ENCODE assay signal across 21 cellular contexts in genomic region chr6:35164868-35165267, GRCh38. TPM values are rescaled to one million over a fixed set of nuclear protein-coding genes. Genes with fewer than 3 reads are reported as not detected.
DNase-seq lines count a peak whose midpoint lies in the region; ATAC-seq and TF ChIP-seq lines count a peak whose summit lies in the region.
"Had no signal": no experiment of that assay in that cellular context is flagged by ENCODE, and none has a peak within 500 bp of the region (broad histone marks: within the 10 kb centered on the region; RNA-seq: fewer than 3 reads in every experiment).

No MANE protein-coding gene starts in this region.

- peak overlapping the region; percentile 4 for H2AFZ ChIP-seq in IMR-90 (replicated peaks; ENCODE audit: low read length, poor library complexity)

- no peak overlapping the region for H3K56ac ChIP-seq in IMR-90 (ENCODE audit: extremely low read depth, insufficient read depth, low read length)

- H3K9me3 ChIP-seq in IMR-90 (ENCODE audit: control insufficient read depth, insufficient read depth, low read length) (0 out of 2 replicates have a peak, but pooled peaks cover 2% of the 10 kb centered on the region), liver (ENCODE audit: control insufficient read depth in 4 of 4, low read length in 3 of 4) (no peaks in the 10 kb centered on the region), subcutaneous abdominal adipose tissue (ENCODE audit: control insufficient read depth in 5 of 5, low read length in 5 of 5) (no peaks in the 10 kb centered on the region), esophagus muscularis mucosa (no peaks in the 10 kb centered on the region)
- H3K9me3 ChIP-seq: Caco-2 had no signal

- H4K20me1 ChIP-seq in IMR-90 (ENCODE audit: insufficient read depth, low read length) = no peaks in the 10 kb centered on the region

- peak overlapping the region; percentile 9; the same call in 1 of the 2 replicates for H4K5ac ChIP-seq in IMR-90 (ENCODE audit: low read depth, low read length)

- H3K4me1 ChIP-seq in IMR-90 (ENCODE audit: control insufficient read depth, insufficient read depth, low read length) (peaks cover 18% of the 10 kb centered on the region), liver (ENCODE audit: control insufficient read depth in 4 of 4, insufficient read depth in 4 of 4, low read length in 3 of 4) (peaks cover 8 to 57% (median 36%) of the 10 kb centered on the region in 4 donors), subcutaneous abdominal adipose tissue (ENCODE audit: control insufficient read depth in 5 of 5, insufficient read depth in 5 of 5, low read length in 5 of 5) (peaks cover 0 to 44% (median 32%) of the 10 kb centered on the region in 5 donors), esophagus muscularis mucosa (peaks cover 4 to 7% (median 6%) of the 10 kb centered on the region in 4 donors)

- H2BK120ac ChIP-seq in IMR-90 (ENCODE audit: low read depth, low read length) = peak overlapping the region; percentile 85

- no peak overlapping the region for H3K4me2 ChIP-seq in IMR-90 (ENCODE audit: low read depth, low read length)

- peak overlapping the region; percentile 45; the same call in 2 of the 3 replicates for H2BK15ac ChIP-seq in IMR-90 (ENCODE audit: low read depth, low read length)

- ATAC-seq in IMR-90 (ENCODE audit: low read depth) (0 out of 2 replicates have a peak, but pooled peaks have one; percentile 4), HG03108 (IDR thresholded peaks at IDR 0.05; ENCODE audit: unreplicated experiment) (no peak), HG02981 (IDR thresholded peaks at IDR 0.05; ENCODE audit: unreplicated experiment) (no peak)
- no peak for ATAC-seq in naive thymus-derived CD8-positive, alpha-beta T cell
- ATAC-seq: HCT116 had no signal

- H3K27me3 Mint-ChIP-seq in naive thymus-derived CD8-positive, alpha-beta T cell = peaks cover 4 to 34% (median 14%) of the 10 kb centered on the region in 5 donors

- H3K4me1 Mint-ChIP-seq in naive thymus-derived CD8-positive, alpha-beta T cell = peaks cover 0 to 2% (median 0%) of the 10 kb centered on the region in 4 donors

- TF ChIP-seq RAD21 in IMR-90 (IDR thresholded peaks at IDR 0.05; ENCODE audit: low read length) (no peak), liver (IDR thresholded peaks at IDR 0.05) (no peak)

- no peak for DNase-seq in IMR-90
- DNase-seq in naive thymus-derived CD8-positive, alpha-beta T cell = no peak
- no peak for DNase-seq in esophagus muscularis mucosa (ENCODE audit: extremely low spot score)
- DNase-seq: BE2C; Caco-2; CD4-positive, alpha-beta T cell; DMS153; GOT3; NCI-H1105 treated with DMSO at 0.1 percent for 48 hours; NCI-H1694 had no signal

- peak overlapping the region; percentile 78 for H3K4ac ChIP-seq in IMR-90 (ENCODE audit: low read depth, low read length)

- H3K9me1 ChIP-seq in IMR-90 (ENCODE audit: insufficient read depth, low read length) = peaks cover 20% of the 10 kb centered on the region

- peak overlapping the region; percentile 88 for H2BK20ac ChIP-seq in IMR-90 (ENCODE audit: low read depth, low read length)

- peaks cover 0 to 9% (median 0%) of the 10 kb centered on the region in 9 donors for H3K9me3 Mint-ChIP-seq in naive thymus-derived CD8-positive, alpha-beta T cell
- H3K9me3 Mint-ChIP-seq: CD4-positive, alpha-beta T cell had no signal

- no TSS peak for BruUV-seq in IMR-90 (replicated peaks; lab: Mats Ljungman, UMichigan)

- no peak for TF ChIP-seq POLR2A in IMR-90 (IDR thresholded peaks at IDR 0.05; ENCODE audit: low read depth, low read length)
- TF ChIP-seq POLR2A in esophagus muscularis mucosa (IDR thresholded peaks at IDR 0.05; ENCODE audit: low read depth) = no peak

- no peaks in the 10 kb centered on the region for H3K36me3 ChIP-seq in IMR-90 (ENCODE audit: control insufficient read depth, insufficient read depth, low read length)
- no peaks in the 10 kb centered on the region for H3K36me3 ChIP-seq in liver (ENCODE audit: control insufficient read depth in 4 of 4, insufficient read depth in 3 of 4, low read depth in 1 of 4, low read length in 3 of 4)
- H3K36me3 ChIP-seq in subcutaneous abdominal adipose tissue (ENCODE audit: control insufficient read depth in 5 of 5, insufficient read depth in 5 of 5, low read length in 5 of 5) = no peaks in the 10 kb centered on the region
- no peaks in the 10 kb centered on the region for H3K36me3 ChIP-seq in esophagus muscularis mucosa
- H3K36me3 ChIP-seq: BE2C had no signal

- 0 out of 2 replicates have a peak overlapping the region, but pooled peaks have one; percentile 61 for H3K23ac ChIP-seq in IMR-90 (ENCODE audit: low read depth, low read length)

- H3K9ac ChIP-seq in IMR-90 (ENCODE audit: low read depth, low read length) (no peak overlapping the region), liver (ENCODE audit: low read depth in 1 of 2, low read length in 2 of 2) (no peak overlapping the region), subcutaneous abdominal adipose tissue (ENCODE audit: low read length in 5 of 5) (no peak overlapping the region)

- H4K91ac ChIP-seq in IMR-90 (ENCODE audit: insufficient read depth, low read depth, low read length) = peak overlapping the region; percentile 30; the same call in 1 of the 2 replicates

- WGBS in IMR-90 (ENCODE audit: extremely low coverage in 2 of 2, insufficient read length in 1 of 2), 2 experiments = 83% methylated on average over 1 of the region's 4 CpGs; no CpG with 5 or more reads in 1 of the 2 experiments
- WGBS in liver = 94% methylated on average over 4 of the region's 4 CpGs
- 98% methylated on average over 4 of the region's 4 CpGs for WGBS in esophagus muscularis mucosa

- H3K4me3 Mint-ChIP-seq in naive thymus-derived CD8-positive, alpha-beta T cell = no peak overlapping the region
- H3K4me3 Mint-ChIP-seq: CD4-positive, alpha-beta T cell had no signal

- CTCF ChIA-PET in IMR-90 (lab: Yijun Ruan, JAX) = no interaction called here

- intact Hi-C loops in IMR-90 (cut with micrococcal nuclease) = loop anchor here (5.0 kb wide), 1 partner anchor 37 kb away; no protein-coding TSS in a partner anchor
- intact Hi-C loops in esophagus muscularis mucosa (cut with DNase I) = no loop called here

- H3K27me3 ChIP-seq in IMR-90 (ENCODE audit: control insufficient read depth, insufficient read depth, low read length) = no peaks in the 10 kb centered on the region; the same call in 1 of the 2 replicates
- H3K27me3 ChIP-seq in liver (ENCODE audit: control insufficient read depth in 4 of 4, insufficient read depth in 4 of 4, low read length in 3 of 4) = no peaks in the 10 kb centered on the region
- H3K27me3 ChIP-seq in subcutaneous abdominal adipose tissue (ENCODE audit: control insufficient read depth in 5 of 5, insufficient read depth in 4 of 5, low read length in 5 of 5) = no peaks in the 10 kb centered on the region
- H3K27me3 ChIP-seq in esophagus muscularis mucosa = no peaks in the 10 kb centered on the region
- H3K27me3 ChIP-seq: BE2C had no signal

- H3K14ac ChIP-seq in IMR-90 (replicated peaks; ENCODE audit: low read depth, low read length) = peak overlapping the region; percentile 61

- peak overlapping the region; percentile 35; the same call in 1 of the 2 replicates for H3K18ac ChIP-seq in IMR-90 (ENCODE audit: low read depth, low read length)

- dilution Hi-C loops in IMR-90 (cut with HindIII; ENCODE audit: low sequenced_read_pairs, unreplicated experiment) = no loop called here

- TF ChIP-seq EP300 in esophagus muscularis mucosa (IDR thresholded peaks at IDR 0.05) = no peak

- H3K27ac Mint-ChIP-seq in naive thymus-derived CD8-positive, alpha-beta T cell = no peak overlapping the region
- H3K27ac Mint-ChIP-seq: CD4-positive, alpha-beta T cell had no signal

- H2AK5ac ChIP-seq in IMR-90 (ENCODE audit: low read depth, low read length) = peak overlapping the region; percentile 85

- H3K27ac ChIP-seq in IMR-90 (ENCODE audit: insufficient read depth, low read length) (no peak overlapping the region), VCaP (peak overlapping the region; percentile 62), liver (ENCODE audit: low read depth in 1 of 2, low read length in 2 of 2) (peak overlapping the region; percentile 91 to 92), subcutaneous abdominal adipose tissue (ENCODE audit: low read depth, low read length) (peak overlapping the region; percentile 89), esophagus muscularis mucosa (replicated peaks in 1 of 4) (no peak overlapping the region)
- H3K27ac ChIP-seq: HL-60 had no signal

- TF ChIP-seq CTCF in IMR-90 (conservative IDR thresholded peaks at IDR 0.05; ENCODE audit: low read depth, low read length) (no peak), VCaP (conservative IDR thresholded peaks at IDR 0.05) (no peak), liver (IDR thresholded peaks at IDR 0.05; ENCODE audit: low read depth, low read length, missing input control) (no peak), esophagus muscularis mucosa (IDR thresholded peaks at IDR 0.05) (no peak)

- in situ Hi-C loops in IMR-90 (cut with MboI; ENCODE audit: low sequenced_read_pairs) = no loop called here

- H3K36me3 Mint-ChIP-seq in naive thymus-derived CD8-positive, alpha-beta T cell = no peaks in the 10 kb centered on the region

- peak overlapping the region; percentile 49 for H2BK5ac ChIP-seq in IMR-90 (ENCODE audit: low read depth, low read length, poor library complexity, severe bottlenecking)

- H3K4me3 ChIP-seq in IMR-90 (ENCODE audit: insufficient read depth, low read depth, low read length) (no peak overlapping the region), liver (ENCODE audit: low read depth in 1 of 3, low read length in 3 of 3) (no peak overlapping the region), subcutaneous abdominal adipose tissue (ENCODE audit: low read depth in 1 of 5, low read length in 5 of 5) (no peak overlapping the region), esophagus muscularis mucosa (no peak overlapping the region)
- H3K4me3 ChIP-seq: GM12878 had no signal

- H2AK9ac ChIP-seq in IMR-90 (replicated peaks; ENCODE audit: low read depth, low read length, poor library complexity) = peak overlapping the region; percentile 2

- H4K8ac ChIP-seq in IMR-90 (ENCODE audit: low read depth in 2 of 2, low read length in 2 of 2) = peak overlapping the region; percentile 1 to 70; a peak in 1 of 4 replicates

- POLR2A ChIA-PET in IMR-90 (lab: Charles Lee; ENCODE audit: unreplicated experiment) = no interaction called here
- POLR2A ChIA-PET in naive thymus-derived CD8-positive, alpha-beta T cell (lab: Charles Lee) = no interaction called here

- peaks cover 0 to 3% of the 10 kb centered on the region in 2 experiments; a peak in 1 of 4 replicates for H3K79me1 ChIP-seq in IMR-90 (ENCODE audit: low read depth in 1 of 2, low read length in 2 of 2)

RNA-seq across cellular contexts. Expression of gene TCP11, which starts 23.7 kb away (rescaled TPM):
- total RNA-seq in IMR-90 (2012; rRNA removed) (0.36 and 0.56 TPM in 2 replicates), liver (under 1 TPM in 1 of 2 donors, not detected in 1; 0.19 TPM), esophagus muscularis mucosa (1 to 10 TPM in 1 of 4 donors, under 1 TPM in 2, not detected in 1; 0.75 to 1.1 (median 0.83) TPM)
- polyA plus RNA-seq in IMR-90 (2012; rRNA removed) (0.30 and 0.34 TPM in 2 replicates), liver (under 1 TPM in 1 of 2 donors, not detected in 1; 0.05 TPM)
- 0.16 TPM in 1 of 2 replicates, not detected in the other for polyA plus RNA-seq in IMR-90 (2012; cell fraction: cytosol; rRNA removed)
- polyA plus RNA-seq in IMR-90 (2012; cell fraction: nucleus; rRNA removed; ENCODE audit: low replicate concordance) = 0.09 and 0.11 TPM in 2 replicates
- total RNA-seq in naive thymus-derived CD8-positive, alpha-beta T cell = not detected
- not detected for polyA plus RNA-seq in naive thymus-derived CD8-positive, alpha-beta T cell
- total RNA-seq: Caco-2; CD4-positive, alpha-beta T cell; GM12878; HT1080; NCI-H460; T-helper 1 cell treated with Interleukin-12 subunit alpha and Interleukin-12 subunit beta and Interleukin-4 antibody, amounts not matched to agents 30 ng/mL and 1 ng/mL, for 36 hours had no signal
- polyA plus RNA-seq: GM12878 had no signal

RNA-seq across cellular contexts. Expression of gene SCUBE3, which starts 48.9 kb away (rescaled TPM):
- total RNA-seq in IMR-90 (2012; rRNA removed) (19.9 and 21.1 TPM in 2 replicates), liver (under 1 TPM; 0.08 to 0.09 TPM), esophagus muscularis mucosa (1 to 10 TPM; 1.5 to 8.8 (median 5.6) TPM)
- polyA plus RNA-seq in IMR-90 (2012; rRNA removed) (41.5 and 45.5 TPM in 2 replicates), liver (under 1 TPM; 0.03 to 0.06 TPM)
- 24.2 and 25.6 TPM in 2 replicates for polyA plus RNA-seq in IMR-90 (2012; cell fraction: cytosol; rRNA removed)
- 53.9 and 65.7 TPM in 2 replicates for polyA plus RNA-seq in IMR-90 (2012; cell fraction: nucleus; rRNA removed; ENCODE audit: low replicate concordance)
- total RNA-seq in naive thymus-derived CD8-positive, alpha-beta T cell = under 1 TPM in 1 of 2 experiments, not detected in 1; 0.05 TPM
- polyA plus RNA-seq in naive thymus-derived CD8-positive, alpha-beta T cell = under 1 TPM; 0.03 to 0.06 (median 0.05) TPM
- total RNA-seq: CD4-positive, alpha-beta T cell; T-helper 1 cell treated with Interleukin-12 subunit alpha and Interleukin-12 subunit beta and Interleukin-4 antibody, amounts not matched to agents 30 ng/mL and 1 ng/mL, for 36 hours had no signal

Comparison
In these comparisons a context has a peak if more than half of its experiments do, and no peak if none do; other contexts are left out.
1. H3K27ac ChIP-seq: peak in VCaP (single experiment), liver (2 of 2) and subcutaneous abdominal adipose tissue (single experiment); none in IMR-90 (single experiment) and esophagus muscularis mucosa (0 of 4).